9 cellular contexts compared by ENCODE assay signal in the genomic region with DNA sequence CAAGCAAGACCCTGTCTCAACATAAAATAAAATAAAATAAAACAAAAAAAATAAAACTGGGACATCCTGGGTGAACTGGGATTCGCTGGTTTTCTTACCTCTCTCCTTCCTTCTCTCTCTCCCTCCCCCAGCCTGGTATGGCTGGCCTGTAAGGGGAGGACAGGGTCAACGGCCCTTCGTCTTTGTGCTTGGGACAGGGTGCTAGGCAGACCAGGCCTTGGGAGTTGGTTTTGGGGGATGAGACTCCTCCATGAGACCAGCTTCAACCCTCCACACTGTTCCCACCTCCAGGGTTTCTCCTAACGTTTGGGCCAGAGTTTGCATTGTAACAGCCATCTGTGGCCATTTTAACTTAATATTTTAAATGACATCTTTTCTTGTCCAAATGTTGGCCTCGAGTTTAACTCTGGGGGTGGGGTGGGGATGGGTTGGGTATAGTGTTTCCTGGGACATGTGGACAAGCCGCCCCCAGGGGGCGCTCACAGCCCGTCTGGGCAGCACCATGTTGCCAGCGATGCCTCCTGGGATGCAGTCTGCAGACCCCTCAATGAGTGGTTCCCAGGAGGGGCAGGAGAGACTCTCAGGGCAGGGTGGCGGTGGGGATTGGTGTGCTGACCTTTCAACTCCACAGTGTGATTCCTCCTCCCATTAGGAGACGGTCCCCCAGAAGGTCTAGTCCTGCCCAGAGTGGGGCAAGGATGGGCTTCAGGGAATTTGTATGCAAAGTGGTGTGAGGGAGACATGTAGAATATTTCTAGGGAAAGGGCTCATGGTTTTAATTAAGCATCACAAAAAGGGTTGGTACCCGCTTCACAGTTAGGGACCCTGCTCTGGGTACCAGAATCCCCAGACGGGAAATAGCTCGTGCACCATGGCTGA. TPM values are rescaled to one million over a fixed set of nuclear protein-coding genes. Genes with fewer than 3 reads are reported as not detected.
A peak's percentile ranks its signal among the peaks of the same experiment; 100 is the strongest.
DNase-seq lines count a peak whose midpoint lies in the region; ATAC-seq and TF ChIP-seq lines count a peak whose summit lies in the region.
"Had no signal": no experiment of that assay in that cellular context is flagged by ENCODE, and none has a peak within 500 bp of the region (broad histone marks: within the 10 kb centered on the region; RNA-seq: fewer than 3 reads in every experiment).

No MANE protein-coding gene starts in this region.

- intact Hi-C loops in psoas muscle (cut with DNase I): loop anchor here (5.0 kb wide), 2 partner anchors 94 to 249 kb away; no protein-coding TSS in a partner anchor

- peak; percentile 53 for TF ChIP-seq CTCF in psoas muscle (IDR thresholded peaks at IDR 0.05)

- no peaks in the 10 kb centered on the region for H3K36me3 ChIP-seq in CD4-positive, CD25-positive, alpha-beta regulatory T cell (ENCODE audit: control insufficient read depth, insufficient read depth, low read length)
- H3K36me3 ChIP-seq in psoas muscle (ENCODE audit: insufficient read depth in 1 of 2, low read depth in 1 of 2): no peaks in the 10 kb centered on the region

- no peak overlapping the region for H3K4me3 ChIP-seq in CD4-positive, CD25-positive, alpha-beta regulatory T cell (ENCODE audit: low read depth, low read length)
- H3K4me3 ChIP-seq in psoas muscle: no peak overlapping the region

- no peak overlapping the region for H3K27ac ChIP-seq in CD4-positive, CD25-positive, alpha-beta regulatory T cell (ENCODE audit: insufficient read depth, low read length, poor library complexity, severe bottlenecking)
- H3K27ac ChIP-seq in psoas muscle: no peak overlapping the region

- no peak overlapping the region for H3K27ac Mint-ChIP-seq in CD4-positive, CD25-positive, alpha-beta regulatory T cell
- H3K27ac Mint-ChIP-seq: IgD-negative memory B cell had no signal

- no peak overlapping the region for H3K4me3 Mint-ChIP-seq in CD4-positive, CD25-positive, alpha-beta regulatory T cell
- H3K4me3 Mint-ChIP-seq: IgD-negative memory B cell had no signal

- peak in 1 of 2 donors; percentile 55 for ATAC-seq in CD4-positive, CD25-positive, alpha-beta regulatory T cell (ENCODE audit: low read depth in 2 of 2)
- ATAC-seq in psoas muscle (peak in 3 of 4 donors; percentile 58 to 69 (median 69)), HG03442 (IDR thresholded peaks at IDR 0.05; ENCODE audit: unreplicated experiment) (no peak), GM19324 (IDR thresholded peaks at IDR 0.05; ENCODE audit: low FRiP score, unreplicated experiment) (no peak)

- no peaks in the 10 kb centered on the region for H3K36me3 Mint-ChIP-seq in CD4-positive, CD25-positive, alpha-beta regulatory T cell
- H3K36me3 Mint-ChIP-seq: IgD-negative memory B cell had no signal

- no peaks in the 10 kb centered on the region for H3K9me3 Mint-ChIP-seq in CD4-positive, CD25-positive, alpha-beta regulatory T cell
- H3K9me3 Mint-ChIP-seq: IgD-negative memory B cell had no signal

- no peaks in the 10 kb centered on the region for H3K9me3 ChIP-seq in CD4-positive, CD25-positive, alpha-beta regulatory T cell (ENCODE audit: control insufficient read depth in 2 of 2, low read length in 2 of 2)
- no peaks in the 10 kb centered on the region for H3K9me3 ChIP-seq in psoas muscle

- H3K27me3 Mint-ChIP-seq in CD4-positive, CD25-positive, alpha-beta regulatory T cell: peaks cover 4% of the 10 kb centered on the region

- H3K4me1 ChIP-seq in CD4-positive, CD25-positive, alpha-beta regulatory T cell (ENCODE audit: control insufficient read depth, insufficient read depth, low read length, poor library complexity, severe bottlenecking): no peaks in the 10 kb centered on the region
- H3K4me1 ChIP-seq in psoas muscle: no peaks in the 10 kb centered on the region

- H3K27me3 ChIP-seq in CD4-positive, CD25-positive, alpha-beta regulatory T cell (ENCODE audit: control insufficient read depth, insufficient read depth, low read length): no peaks in the 10 kb centered on the region
- H3K27me3 ChIP-seq in psoas muscle (ENCODE audit: insufficient read depth in 3 of 3, low read length in 2 of 3): no peaks in the 10 kb centered on the region

- no peaks in the 10 kb centered on the region for H3K4me1 Mint-ChIP-seq in CD4-positive, CD25-positive, alpha-beta regulatory T cell
- H3K4me1 Mint-ChIP-seq: IgD-negative memory B cell had no signal

- WGBS in psoas muscle, 3 donors: 41 to 48% (median 44%) methylated on average over 14 of the region's 14 CpGs

- peak; percentile 33 to 64 (median 55) for DNase-seq in CD4-positive, CD25-positive, alpha-beta regulatory T cell
- DNase-seq in HK-2 (ENCODE audit: unreplicated experiment): peak; percentile 56
- peak; percentile 82 for DNase-seq in RPMI8226
- peak; percentile 31 for DNase-seq in activated T-helper 9 cell treated with anti-CD3 and anti-CD28 coated beads, Interleukin-2, amount 50 U/mL, for 16 hours (ENCODE audit: low read depth)
- DNase-seq in germinal center (ENCODE audit: low spot score): peak; percentile 77
- peak; percentile 50 to 71 for DNase-seq in psoas muscle

RNA-seq across cellular contexts. Expression of a gene that starts 37.7 kb away (rescaled TPM):
- not detected for total RNA-seq in CD4-positive, CD25-positive, alpha-beta regulatory T cell
- under 1 TPM in 1 of 4 donors, not detected in 3; 0.11 TPM for polyA plus RNA-seq in CD4-positive, CD25-positive, alpha-beta regulatory T cell
- not detected for total RNA-seq in psoas muscle
- not detected for polyA plus RNA-seq in psoas muscle
- polyA plus RNA-seq: IgD-negative memory B cell had no signal

Comparison
In these comparisons a context has a peak if more than half of its experiments do, and no peak if none do; other contexts are left out.
1. ATAC-seq: peak in psoas muscle (3 of 4); none in HG03442 (single experiment) and GM19324 (single experiment).
2. DNase-seq: peak in every context shown above with its lines; median percentile 82 in RPMI8226; 77 in germinal center; 60 in psoas muscle; 56 in HK-2; 55 in CD4-positive, CD25-positive, alpha-beta regulatory T cell; 31 in activated T-helper 9 cell treated with anti-CD3 and anti-CD28 coated beads, Interleukin-2, amount 50 U/mL, for 16 hours.